16 cellular contexts compared by ENCODE assay signal in genomic region chr4:26451597-26451996, GRCh38. TPM values are rescaled to one million over a fixed set of nuclear protein-coding genes. Genes with fewer than 3 reads are reported as not detected.
DNase-seq lines count a peak whose midpoint lies in the region; ATAC-seq and TF ChIP-seq lines count a peak whose summit lies in the region.
"Had no signal": no experiment of that assay in that cellular context is flagged by ENCODE, and none has a peak within 500 bp of the region (broad histone marks: within the 10 kb centered on the region; RNA-seq: fewer than 3 reads in every experiment).

No MANE protein-coding gene starts in this region.

- no peak for TF ChIP-seq POLR2A in body of pancreas (IDR thresholded peaks at IDR 0.05)

- H3K4me3 ChIP-seq in Caco-2 (ENCODE audit: low read depth, low read length) = no peak overlapping the region
- H3K4me3 ChIP-seq in GM23338 = no peak overlapping the region
- H3K4me3 ChIP-seq in body of pancreas = no peak overlapping the region
- no peak overlapping the region for H3K4me3 ChIP-seq in foreskin fibroblast (ENCODE audit: low read depth in 1 of 2, low read length in 2 of 2)
- H3K4me3 ChIP-seq: A549, HAP-1 had no signal

- 56 to 58% methylated on average over 3 of the region's 3 CpGs for WGBS in body of pancreas, 2 donors

- H2AFZ ChIP-seq in GM23338 = peak overlapping the region; percentile 94

- BruUV-seq in Caco-2 (replicated peaks; lab: Mats Ljungman, UMichigan) = no TSS peak

- CTCF ChIA-PET in Caco-2 (lab: Charles Lee) = no interaction called here
- CTCF ChIA-PET in activated CD8-positive, alpha-beta T cell treated with anti-CD3 and anti-CD28 coated beads, Interleukin-2, amount 10 ng/mL, durations not matched to agents 7 days and 5 days (lab: Charles Lee) = no interaction called here

- H3K27ac Mint-ChIP-seq in Caco-2 (ENCODE audit: unreplicated experiment) (peak overlapping the region; percentile 74), GM23338 (no peak overlapping the region), progenitor cell of endocrine pancreas (peak overlapping the region; percentile 96)
- no peak overlapping the region for H3K27ac Mint-ChIP-seq in activated CD8-positive, alpha-beta T cell treated with anti-CD3 and anti-CD28 coated beads, Interleukin-2, amount 10 ng/mL, durations not matched to agents 7 days and 5 days
- H3K27ac Mint-ChIP-seq: CD4-positive, alpha-beta T cell had no signal

- in situ Hi-C loops in KBM-7 (cut with MboI; ENCODE audit: low pct_unique_long_range_greater_than_20kb, low sequenced_read_pairs) = loop anchor here (25.0 kb wide), 1 partner anchor 586 kb away; no protein-coding TSS in a partner anchor

- H3K4me3 Mint-ChIP-seq in Caco-2 (ENCODE audit: unreplicated experiment) (no peak overlapping the region), GM23338 (no peak overlapping the region), progenitor cell of endocrine pancreas (ENCODE audit: low read depth) (no peak overlapping the region)
- H3K4me3 Mint-ChIP-seq in activated CD8-positive, alpha-beta T cell treated with anti-CD3 and anti-CD28 coated beads, Interleukin-2, amount 10 ng/mL, durations not matched to agents 7 days and 5 days = no peak overlapping the region
- H3K4me3 Mint-ChIP-seq: CD4-positive, alpha-beta T cell had no signal

- H4K20me1 ChIP-seq in GM23338 (replicated peaks; ENCODE audit: insufficient read depth) = no peaks in the 10 kb centered on the region

- no peak for TF ChIP-seq CTCF in Caco-2 (IDR thresholded peaks at IDR 0.05; ENCODE audit: insufficient read depth in 1 of 2, low read depth in 1 of 2, low read length in 1 of 2, severe bottlenecking in 1 of 2, unreplicated experiment in 1 of 2)
- TF ChIP-seq CTCF in GM23338 (conservative IDR thresholded peaks at IDR 0.05; ENCODE audit: low read depth in 2 of 2) = no peak
- TF ChIP-seq CTCF in body of pancreas (IDR thresholded peaks at IDR 0.05) = no peak
- no peak for TF ChIP-seq CTCF in progenitor cell of endocrine pancreas (IDR thresholded peaks at IDR 0.05; ENCODE audit: unreplicated experiment)
- no peak for TF ChIP-seq CTCF in foreskin fibroblast (IDR thresholded peaks at IDR 0.05; ENCODE audit: low read depth, low read length)

- intact Hi-C loops in Caco-2 (cut with micrococcal nuclease; ENCODE audit: unreplicated experiment) = no loop called here
- intact Hi-C loops in body of pancreas (cut with DNase I) = no loop called here

- H3K27me3 Mint-ChIP-seq in Caco-2 (ENCODE audit: insufficient read depth, unreplicated experiment) (no peaks in the 10 kb centered on the region), GM23338 (ENCODE audit: insufficient read depth, low read depth, poor library complexity) (peaks cover 9% of the 10 kb centered on the region), progenitor cell of endocrine pancreas (no peaks in the 10 kb centered on the region)
- H3K27me3 Mint-ChIP-seq in activated CD8-positive, alpha-beta T cell treated with anti-CD3 and anti-CD28 coated beads, Interleukin-2, amount 10 ng/mL, durations not matched to agents 7 days and 5 days (ENCODE audit: low read depth) = peaks cover 6% of the 10 kb centered on the region

- no peaks in the 10 kb centered on the region for H3K9me3 ChIP-seq in Caco-2
- H3K9me3 ChIP-seq in body of pancreas = no peaks in the 10 kb centered on the region
- H3K9me3 ChIP-seq: A549, HAP-1 had no signal

- DNase-seq in Caco-2 = no peak
- DNase-seq in GM23338 (ENCODE audit: low spot score) = no peak
- DNase-seq in body of pancreas = no peak
- no peak for DNase-seq in progenitor cell of endocrine pancreas (ENCODE audit: low spot score, unreplicated experiment)
- no peak for DNase-seq in KBM-7
- no peak for DNase-seq in foreskin fibroblast
- DNase-seq in activated CD8-positive, alpha-beta T cell treated with anti-CD3 and anti-CD28 coated beads, Interleukin-2, amount 10 ng/mL, durations not matched to agents 7 days and 5 days = no peak
- DNase-seq: AML-193; CD4-positive, alpha-beta T cell; DMS153; DMS79; GDM1 had no signal

- H3K4me1 Mint-ChIP-seq in Caco-2 (ENCODE audit: low read depth, unreplicated experiment) = peaks cover 17% of the 10 kb centered on the region
- H3K4me1 Mint-ChIP-seq in GM23338 = peaks cover 17% of the 10 kb centered on the region
- peaks cover 36% of the 10 kb centered on the region for H3K4me1 Mint-ChIP-seq in progenitor cell of endocrine pancreas (ENCODE audit: low read depth)
- no peaks in the 10 kb centered on the region for H3K4me1 Mint-ChIP-seq in activated CD8-positive, alpha-beta T cell treated with anti-CD3 and anti-CD28 coated beads, Interleukin-2, amount 10 ng/mL, durations not matched to agents 7 days and 5 days (ENCODE audit: low read depth)

- H3K27me3 ChIP-seq in Caco-2 (replicated peaks; ENCODE audit: control insufficient read depth, insufficient read depth, low read length) = no peaks in the 10 kb centered on the region
- H3K27me3 ChIP-seq in GM23338 (ENCODE audit: insufficient read depth) = no peaks in the 10 kb centered on the region
- no peaks in the 10 kb centered on the region for H3K27me3 ChIP-seq in body of pancreas

- H3K27ac ChIP-seq in GM23338 (ENCODE audit: low read depth) (no peak overlapping the region), body of pancreas (peak overlapping the region; percentile 66 to 82 (median 73))
- H3K27ac ChIP-seq: A549, C4-2B had no signal

- H3K36me3 Mint-ChIP-seq in Caco-2 (ENCODE audit: insufficient read depth, unreplicated experiment) (peaks cover 5% of the 10 kb centered on the region), GM23338 (ENCODE audit: low read depth) (peaks cover 16% of the 10 kb centered on the region; the same call in 2 of the 3 replicates), progenitor cell of endocrine pancreas (ENCODE audit: insufficient read depth) (peaks cover 14% of the 10 kb centered on the region)
- H3K36me3 Mint-ChIP-seq in activated CD8-positive, alpha-beta T cell treated with anti-CD3 and anti-CD28 coated beads, Interleukin-2, amount 10 ng/mL, durations not matched to agents 7 days and 5 days (ENCODE audit: low read depth) = no peaks in the 10 kb centered on the region

- H3K4me2 ChIP-seq in GM23338 = no peak overlapping the region
- H3K4me2 ChIP-seq: A549 had no signal

- H3K9me3 Mint-ChIP-seq in Caco-2 (ENCODE audit: unreplicated experiment) = peaks cover 10% of the 10 kb centered on the region
- H3K9me3 Mint-ChIP-seq in GM23338 = peaks cover 17% of the 10 kb centered on the region; the same call in 2 of the 3 replicates
- peaks cover 24% of the 10 kb centered on the region for H3K9me3 Mint-ChIP-seq in progenitor cell of endocrine pancreas (ENCODE audit: low read depth)
- no peaks in the 10 kb centered on the region for H3K9me3 Mint-ChIP-seq in activated CD8-positive, alpha-beta T cell treated with anti-CD3 and anti-CD28 coated beads, Interleukin-2, amount 10 ng/mL, durations not matched to agents 7 days and 5 days (ENCODE audit: insufficient read depth)

- no peaks in the 10 kb centered on the region for H3K79me2 ChIP-seq in GM23338 (replicated peaks; ENCODE audit: insufficient read depth)

- H3K36me3 ChIP-seq in Caco-2 (ENCODE audit: control insufficient read depth, insufficient read depth, low read length) = no peaks in the 10 kb centered on the region
- H3K36me3 ChIP-seq in GM23338 (ENCODE audit: insufficient read depth) = no peaks in the 10 kb centered on the region
- no peaks in the 10 kb centered on the region for H3K36me3 ChIP-seq in body of pancreas (replicated peaks in 1 of 2; ENCODE audit: insufficient read depth in 1 of 2, low read depth in 2 of 2)
- H3K36me3 ChIP-seq: HAP-1 had no signal

- POLR2A ChIA-PET in Caco-2 (lab: Charles Lee) = no interaction called here
- POLR2A ChIA-PET in activated CD8-positive, alpha-beta T cell treated with anti-CD3 and anti-CD28 coated beads, Interleukin-2, amount 10 ng/mL, durations not matched to agents 7 days and 5 days (lab: Charles Lee) = no interaction called here

- no peaks in the 10 kb centered on the region for H3F3A ChIP-seq in GM23338 (replicated peaks; ENCODE audit: low read depth)

- ATAC-seq in GM23338 = no peak
- ATAC-seq in body of pancreas = no peak
- no peak for ATAC-seq in activated CD8-positive, alpha-beta T cell treated with anti-CD3 and anti-CD28 coated beads, Interleukin-2, amount 10 ng/mL, durations not matched to agents 7 days and 5 days
- ATAC-seq: A549 had no signal

- H3K9me2 ChIP-seq in GM23338 (ENCODE audit: insufficient read depth) = no peaks in the 10 kb centered on the region

- H3K4me1 ChIP-seq in Caco-2 (peaks cover 9% of the 10 kb centered on the region; the same call in 1 of the 2 replicates), GM23338 (ENCODE audit: insufficient read depth) (peaks cover 13% of the 10 kb centered on the region), body of pancreas (peaks cover 20% of the 10 kb centered on the region)
- H3K4me1 ChIP-seq: A549, HAP-1 had no signal

TF ChIP-seq in GM23338, 12 proteins besides CTCF, POLR2A, EP300 and RAD21:
- TF ChIP-seq ZNF114 (CRISPR knock-in tag; IDR thresholded peaks at IDR 0.05) = no peak
- TF ChIP-seq STAT1 (IDR thresholded peaks at IDR 0.05; ENCODE audit: unreplicated experiment) = no peak
- no peak for TF ChIP-seq NANOG (IDR thresholded peaks at IDR 0.05; ENCODE audit: borderline replicate concordance)
- TF ChIP-seq CREB1 (CRISPR knock-in tag; IDR thresholded peaks at IDR 0.05; ENCODE audit: low read depth) = no peak
- TF ChIP-seq EZH2 (IDR thresholded peaks at IDR 0.05; ENCODE audit: low read depth, unreplicated experiment) = no peak
- TF ChIP-seq EZH2phosphoT487 (IDR thresholded peaks at IDR 0.05; ENCODE audit: unreplicated experiment) = no peak
- no peak for TF ChIP-seq POLR2AphosphoS5 (IDR thresholded peaks at IDR 0.05; ENCODE audit: low read depth)
- TF ChIP-seq JUNB (IDR thresholded peaks at IDR 0.05; ENCODE audit: unreplicated experiment) = no peak

RNA-seq across cellular contexts. Expression of gene CCKAR, which starts 38.7 kb away (rescaled TPM):
- total RNA-seq in Caco-2 (2022) = 1.9 and 2.0 TPM in 2 replicates
- total RNA-seq in GM23338 (2014; rRNA removed; shearing (Covaris generic)) = not detected in 2 replicates
- polyA plus RNA-seq in GM23338 (2016; fragmentation: Nextera tagmentation; extraction: Ambion mirVana) = not detected in 2 replicates
- total RNA-seq in body of pancreas = 1 to 10 TPM in 1 of 2 donors, not detected in 1; 1.0 TPM
- total RNA-seq in progenitor cell of endocrine pancreas = 2.4 and 2.7 TPM in 2 replicates
- total RNA-seq in activated CD8-positive, alpha-beta T cell treated with anti-CD3 and anti-CD28 coated beads, Interleukin-2, amount 10 ng/mL, durations not matched to agents 7 days and 5 days = not detected
- total RNA-seq: CD4-positive, alpha-beta T cell; H4 had no signal
- polyA plus RNA-seq: A549 had no signal

Comparison
In these comparisons a context has a peak if more than half of its experiments do, and no peak if none do; other contexts are left out.
1. H3K27ac Mint-ChIP-seq: peak in Caco-2 (single experiment) and progenitor cell of endocrine pancreas (single experiment); none in GM23338 (single experiment) and activated CD8-positive, alpha-beta T cell treated with anti-CD3 and anti-CD28 coated beads, Interleukin-2, amount 10 ng/mL, durations not matched to agents 7 days and 5 days (single experiment).